In the genomic region with DNA sequence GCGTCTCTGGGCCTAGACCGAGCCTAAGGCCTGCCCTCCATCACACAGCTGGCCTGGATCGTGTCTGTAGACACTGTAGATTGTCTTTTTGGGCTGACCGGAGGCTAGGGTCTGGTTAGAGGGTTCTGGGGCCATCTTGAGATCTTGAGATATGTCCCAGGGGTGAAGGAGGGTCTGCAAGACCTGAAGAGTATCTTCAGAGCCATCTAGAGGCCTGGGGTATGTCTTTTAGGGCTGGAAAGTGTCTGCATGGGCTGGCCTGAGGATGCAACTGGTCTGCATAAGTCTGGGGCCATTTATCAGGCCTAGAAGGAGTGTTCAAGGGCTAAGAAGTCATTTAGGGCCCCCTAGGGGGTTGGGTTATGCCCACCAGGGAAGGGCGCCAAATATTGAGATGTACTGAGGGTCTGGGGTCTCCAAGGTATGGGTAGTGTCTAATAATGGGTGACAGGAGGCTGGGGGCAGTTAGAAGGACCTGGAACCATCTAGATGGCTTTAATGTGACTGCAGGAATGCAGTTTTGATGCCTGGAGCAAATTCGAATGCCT, we compare ENCODE assay signal across 1 cellular context.
TF ChIP-seq lines count a peak whose summit lies in the region.

No MANE protein-coding gene starts in this region.

TF ChIP-seq in GM12878, 131 proteins besides CTCF, POLR2A, EP300 and RAD21:
- TF ChIP-seq BHLHE40 (IDR thresholded peaks at IDR 0.05; ENCODE audit: borderline replicate concordance in 1 of 2, low read depth in 2 of 2, low read length in 1 of 2) = no peak
- TF ChIP-seq SRF (IDR thresholded peaks at IDR 0.05; ENCODE audit: low read depth in 2 of 2, low read length in 2 of 2) = no peak
- TF ChIP-seq, protein P1, sequence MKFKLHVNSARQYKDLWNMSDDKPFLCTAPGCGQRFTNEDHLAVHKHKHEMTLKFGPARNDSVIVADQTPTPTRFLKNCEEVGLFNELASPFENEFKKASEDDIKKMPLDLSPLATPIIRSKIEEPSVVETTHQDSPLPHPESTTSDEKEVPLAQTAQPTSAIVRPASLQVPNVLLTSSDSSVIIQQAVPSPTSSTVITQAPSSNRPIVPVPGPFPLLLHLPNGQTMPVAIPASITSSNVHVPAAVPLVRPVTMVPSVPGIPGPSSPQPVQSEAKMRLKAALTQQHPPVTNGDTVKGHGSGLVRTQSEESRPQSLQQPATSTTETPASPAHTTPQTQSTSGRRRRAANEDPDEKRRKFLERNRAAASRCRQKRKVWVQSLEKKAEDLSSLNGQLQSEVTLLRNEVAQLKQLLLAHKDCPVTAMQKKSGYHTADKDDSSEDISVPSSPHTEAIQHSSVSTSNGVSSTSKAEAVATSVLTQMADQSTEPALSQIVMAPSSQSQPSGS (IDR thresholded peaks at IDR 0.05; ENCODE audit: low read length) = no peak
- no peak for TF ChIP-seq ZNF384 (IDR thresholded peaks at IDR 0.05; ENCODE audit: borderline replicate concordance, low read depth, low read length)
- TF ChIP-seq MYB (IDR thresholded peaks at IDR 0.05; ENCODE audit: borderline replicate concordance, low read depth, low read length) = no peak
- TF ChIP-seq, protein P2, sequence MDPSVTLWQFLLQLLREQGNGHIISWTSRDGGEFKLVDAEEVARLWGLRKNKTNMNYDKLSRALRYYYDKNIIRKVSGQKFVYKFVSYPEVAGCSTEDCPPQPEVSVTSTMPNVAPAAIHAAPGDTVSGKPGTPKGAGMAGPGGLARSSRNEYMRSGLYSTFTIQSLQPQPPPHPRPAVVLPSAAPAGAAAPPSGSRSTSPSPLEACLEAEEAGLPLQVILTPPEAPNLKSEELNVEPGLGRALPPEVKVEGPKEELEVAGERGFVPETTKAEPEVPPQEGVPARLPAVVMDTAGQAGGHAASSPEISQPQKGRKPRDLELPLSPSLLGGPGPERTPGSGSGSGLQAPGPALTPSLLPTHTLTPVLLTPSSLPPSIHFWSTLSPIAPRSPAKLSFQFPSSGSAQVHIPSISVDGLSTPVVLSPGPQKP (IDR thresholded peaks at IDR 0.05; ENCODE audit: low read depth, low read length) = no peak
- TF ChIP-seq, protein P3, sequence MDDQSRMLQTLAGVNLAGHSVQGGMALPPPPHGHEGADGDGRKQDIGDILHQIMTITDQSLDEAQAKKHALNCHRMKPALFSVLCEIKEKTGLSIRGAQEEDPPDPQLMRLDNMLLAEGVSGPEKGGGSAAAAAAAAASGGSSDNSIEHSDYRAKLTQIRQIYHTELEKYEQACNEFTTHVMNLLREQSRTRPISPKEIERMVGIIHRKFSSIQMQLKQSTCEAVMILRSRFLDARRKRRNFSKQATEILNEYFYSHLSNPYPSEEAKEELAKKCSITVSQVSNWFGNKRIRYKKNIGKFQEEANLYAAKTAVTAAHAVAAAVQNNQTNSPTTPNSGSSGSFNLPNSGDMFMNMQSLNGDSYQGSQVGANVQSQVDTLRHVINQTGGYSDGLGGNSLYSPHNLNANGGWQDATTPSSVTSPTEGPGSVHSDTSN (IDR thresholded peaks at IDR 0.05; ENCODE audit: insufficient replicate concordance, low read depth, low read length) = no peak
- TF ChIP-seq CREB1 (IDR thresholded peaks at IDR 0.05; ENCODE audit: low read depth) = no peak
- TF ChIP-seq, protein P4, sequence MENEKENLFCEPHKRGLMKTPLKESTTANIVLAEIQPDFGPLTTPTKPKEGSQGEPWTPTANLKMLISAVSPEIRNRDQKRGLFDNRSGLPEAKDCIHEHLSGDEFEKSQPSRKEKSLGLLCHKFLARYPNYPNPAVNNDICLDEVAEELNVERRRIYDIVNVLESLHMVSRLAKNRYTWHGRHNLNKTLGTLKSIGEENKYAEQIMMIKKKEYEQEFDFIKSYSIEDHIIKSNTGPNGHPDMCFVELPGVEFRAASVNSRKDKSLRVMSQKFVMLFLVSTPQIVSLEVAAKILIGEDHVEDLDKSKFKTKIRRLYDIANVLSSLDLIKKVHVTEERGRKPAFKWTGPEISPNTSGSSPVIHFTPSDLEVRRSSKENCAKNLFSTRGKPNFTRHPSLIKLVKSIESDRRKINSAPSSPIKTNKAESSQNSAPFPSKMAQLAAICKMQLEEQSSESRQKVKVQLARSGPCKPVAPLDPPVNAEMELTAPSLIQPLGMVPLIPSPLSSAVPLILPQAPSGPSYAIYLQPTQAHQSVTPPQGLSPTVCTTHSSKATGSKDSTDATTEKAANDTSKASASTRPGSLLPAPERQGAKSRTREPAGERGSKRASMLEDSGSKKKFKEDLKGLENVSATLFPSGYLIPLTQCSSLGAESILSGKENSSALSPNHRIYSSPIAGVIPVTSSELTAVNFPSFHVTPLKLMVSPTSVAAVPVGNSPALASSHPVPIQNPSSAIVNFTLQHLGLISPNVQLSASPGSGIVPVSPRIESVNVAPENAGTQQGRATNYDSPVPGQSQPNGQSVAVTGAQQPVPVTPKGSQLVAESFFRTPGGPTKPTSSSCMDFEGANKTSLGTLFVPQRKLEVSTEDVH (IDR thresholded peaks at IDR 0.05; ENCODE audit: low read depth, partially characterized antibody) = no peak
- no peak for TF ChIP-seq RFX5 (IDR thresholded peaks at IDR 0.05; ENCODE audit: low read depth, low read length)
- TF ChIP-seq MTA3 (IDR thresholded peaks at IDR 0.05; ENCODE audit: borderline replicate concordance, low read length) = no peak
- no peak for TF ChIP-seq SMAD5 (IDR thresholded peaks at IDR 0.05; ENCODE audit: low read depth)
- TF ChIP-seq SP1 (IDR thresholded peaks at IDR 0.05; ENCODE audit: low read depth, low read length) = no peak
- no peak for TF ChIP-seq ASH2L (IDR thresholded peaks at IDR 0.05; ENCODE audit: borderline replicate concordance, low read depth)
- TF ChIP-seq NFXL1 (IDR thresholded peaks at IDR 0.05; ENCODE audit: borderline replicate concordance) = no peak
- TF ChIP-seq TAF1 (IDR thresholded peaks at IDR 0.05; ENCODE audit: borderline replicate concordance, low read depth, low read length) = no peak
- TF ChIP-seq EGR1 (IDR thresholded peaks at IDR 0.05; ENCODE audit: borderline replicate concordance in 1 of 2, low read depth in 2 of 2, low read length in 2 of 2) = no peak
- no peak for TF ChIP-seq GABPA (IDR thresholded peaks at IDR 0.05; ENCODE audit: low read depth)
- TF ChIP-seq, protein P5, sequence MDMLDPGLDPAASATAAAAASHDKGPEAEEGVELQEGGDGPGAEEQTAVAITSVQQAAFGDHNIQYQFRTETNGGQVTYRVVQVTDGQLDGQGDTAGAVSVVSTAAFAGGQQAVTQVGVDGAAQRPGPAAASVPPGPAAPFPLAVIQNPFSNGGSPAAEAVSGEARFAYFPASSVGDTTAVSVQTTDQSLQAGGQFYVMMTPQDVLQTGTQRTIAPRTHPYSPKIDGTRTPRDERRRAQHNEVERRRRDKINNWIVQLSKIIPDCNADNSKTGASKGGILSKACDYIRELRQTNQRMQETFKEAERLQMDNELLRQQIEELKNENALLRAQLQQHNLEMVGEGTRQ (IDR thresholded peaks at IDR 0.05; ENCODE audit: borderline replicate concordance, low read depth, low read length) = no peak
- TF ChIP-seq POLR2AphosphoS2 (IDR thresholded peaks at IDR 0.05; ENCODE audit: low read depth, low read length) = no peak
